4 cellular contexts compared by ENCODE assay signal in genomic region chr11:34589177-34589576, GRCh38. TPM values are rescaled to one million over a fixed set of nuclear protein-coding genes. Genes with fewer than 3 reads are reported as not detected.
"Had no signal": no experiment of that assay in that cellular context is flagged by ENCODE, and none has a peak within 500 bp of the region (broad histone marks: within the 10 kb centered on the region; RNA-seq: fewer than 3 reads in every experiment).

No MANE protein-coding gene starts in this region.

RNA-seq across cellular contexts. Expression of gene EHF, which starts 31.7 kb away (rescaled TPM):
- total RNA-seq: GM23338, H1, H9, HT1080 had no signal
- polyA plus RNA-seq: GM23338, H1 had no signal
